8 cellular contexts compared by ENCODE assay signal in genomic region chr1:35637401-35637809, GRCh38. TPM values are rescaled to one million over a fixed set of nuclear protein-coding genes. Genes with fewer than 3 reads are reported as not detected.
DNase-seq lines count a peak whose midpoint lies in the region; ATAC-seq and TF ChIP-seq lines count a peak whose summit lies in the region.

No MANE protein-coding gene starts in this region.

- peak overlapping the region in 2 of 3 donors; percentile 73 for H3K27ac Mint-ChIP-seq in IgD-negative memory B cell
- H3K27ac Mint-ChIP-seq in activated T-helper 17 cell treated with anti-CD3 and anti-CD28 coated beads, Interleukin-2, amount 50 U/mL, for 72 hours: peak overlapping the region; percentile 97

- H3K9me3 Mint-ChIP-seq in IgD-negative memory B cell: no peaks in the 10 kb centered on the region
- H3K9me3 Mint-ChIP-seq in activated T-helper 17 cell treated with anti-CD3 and anti-CD28 coated beads, Interleukin-2, amount 50 U/mL, for 72 hours: no peaks in the 10 kb centered on the region

- H3K9ac ChIP-seq in iPS-20b (ENCODE audit: low read depth, low read length): peak overlapping the region; percentile 32; the same call in 1 of the 2 replicates

- peaks cover 31 to 35% (median 32%) of the 10 kb centered on the region in 3 donors for H3K4me1 Mint-ChIP-seq in IgD-negative memory B cell
- peaks cover 21% of the 10 kb centered on the region for H3K4me1 Mint-ChIP-seq in activated T-helper 17 cell treated with anti-CD3 and anti-CD28 coated beads, Interleukin-2, amount 50 U/mL, for 72 hours

- DNase-seq in DMS53 treated with DMSO at 0.1 percent for 48 hours (lab: John Stamatoyannopoulos, UW; ENCODE audit: unreplicated experiment) (peak; percentile 55), thoracic aorta (ENCODE audit: low spot score) (no peak)
- DNase-seq in stimulated activated naive CD4-positive, alpha-beta T cell treated with Interleukin-2 at 50 U/mL for 16 hours (lab: John Stamatoyannopoulos, UW): no peak

- no peaks in the 10 kb centered on the region for H3K27me3 Mint-ChIP-seq in IgD-negative memory B cell
- no peaks in the 10 kb centered on the region for H3K27me3 Mint-ChIP-seq in activated T-helper 17 cell treated with anti-CD3 and anti-CD28 coated beads, Interleukin-2, amount 50 U/mL, for 72 hours

- H3K4me3 ChIP-seq in iPS-20b (ENCODE audit: low read length): peak overlapping the region; percentile 5; the same call in 1 of the 2 replicates
- H3K4me3 ChIP-seq in thoracic aorta: peak overlapping the region; percentile 63

- H3K9me3 ChIP-seq in iPS-20b (ENCODE audit: insufficient read depth, low read depth, low read length) (no peaks in the 10 kb centered on the region), thoracic aorta (no peaks in the 10 kb centered on the region)

- H3K27ac ChIP-seq in iPS-20b (ENCODE audit: low read length) (no peak overlapping the region), thoracic aorta (peak overlapping the region in 1 of 2 donors; percentile 56)

- H3K27me3 ChIP-seq in iPS-20b (ENCODE audit: insufficient read depth, low read length) (no peaks in the 10 kb centered on the region), thoracic aorta (replicated peaks; ENCODE audit: insufficient read depth) (no peaks in the 10 kb centered on the region)

- peaks cover 4% of the 10 kb centered on the region for H3K36me3 Mint-ChIP-seq in IgD-negative memory B cell
- H3K36me3 Mint-ChIP-seq in activated T-helper 17 cell treated with anti-CD3 and anti-CD28 coated beads, Interleukin-2, amount 50 U/mL, for 72 hours (ENCODE audit: low read depth): peaks cover 72% of the 10 kb centered on the region

- ATAC-seq in activated T-helper 17 cell treated with anti-CD3 and anti-CD28 coated beads, Interleukin-2, amount 50 U/mL, for 72 hours (replicated peaks): no peak
- ATAC-seq in thoracic aorta (ENCODE audit: insufficient number of reproducible peaks, low FRiP score, low read depth) (no peak), GM18861 (IDR thresholded peaks at IDR 0.05; ENCODE audit: unreplicated experiment) (no peak), HG03108 (IDR thresholded peaks at IDR 0.05; ENCODE audit: unreplicated experiment) (no peak)

- TF ChIP-seq CTCF in thoracic aorta (IDR thresholded peaks at IDR 0.05): no peak

- H3K4me3 Mint-ChIP-seq in IgD-negative memory B cell: peak overlapping the region in 3 of 4 donors; percentile 31 to 85 (median 81)
- peak overlapping the region; percentile 100 for H3K4me3 Mint-ChIP-seq in activated T-helper 17 cell treated with anti-CD3 and anti-CD28 coated beads, Interleukin-2, amount 50 U/mL, for 72 hours

- H3K4me1 ChIP-seq in iPS-20b (ENCODE audit: insufficient read depth, low read length): peaks cover 6% of the 10 kb centered on the region
- peaks cover 18 to 47% of the 10 kb centered on the region in 2 donors for H3K4me1 ChIP-seq in thoracic aorta (ENCODE audit: control insufficient read depth in 1 of 2, low read depth in 2 of 2)

- H3K36me3 ChIP-seq in iPS-20b (ENCODE audit: insufficient read depth, low read depth, low read length): peaks cover 48% of the 10 kb centered on the region
- peaks cover 27% of the 10 kb centered on the region for H3K36me3 ChIP-seq in thoracic aorta

RNA-seq across cellular contexts. Expression of gene PSMB2, which starts 3.9 kb away (rescaled TPM):
- polyA plus RNA-seq in IgD-negative memory B cell: 77.3 TPM
- 100 to 1,000 TPM in 1 of 2 donors, 10 to 100 TPM in 1; 60.5 to 102 TPM for total RNA-seq in activated T-helper 17 cell treated with anti-CD3 and anti-CD28 coated beads, Interleukin-2, amount 50 U/mL, for 72 hours
- total RNA-seq in thoracic aorta: 10 to 100 TPM; 32.4 to 39.6 TPM
